8 cellular contexts compared by ENCODE assay signal in genomic region chr6:149544646-149545257, GRCh38. TPM values are rescaled to one million over a fixed set of nuclear protein-coding genes. Genes with fewer than 3 reads are reported as not detected.
DNase-seq lines count a peak whose midpoint lies in the region; ATAC-seq and TF ChIP-seq lines count a peak whose summit lies in the region.

No MANE protein-coding gene starts in this region.

- H3K27ac ChIP-seq in Karpas-422 (ENCODE audit: low read length) (no peak overlapping the region; the same call in 1 of the 2 replicates), duodenal mucosa (ENCODE audit: low read depth, low read length) (no peak overlapping the region)

- H3K27ac Mint-ChIP-seq in CD14-positive monocyte (peak overlapping the region; percentile 99 to 100 (median 100)), nephron (peak overlapping the region; percentile 92 to 99 (median 98))

- TF ChIP-seq CTCF in CD14-positive monocyte (IDR thresholded peaks at IDR 0.05) (no peak), nephron (IDR thresholded peaks at IDR 0.05; ENCODE audit: unreplicated experiment in 3 of 3) (no peak)

- peaks cover 26% of the 10 kb centered on the region for H3K4me1 ChIP-seq in Karpas-422 (ENCODE audit: low read length)
- peaks cover 15 to 18% of the 10 kb centered on the region in 2 donors for H3K4me1 ChIP-seq in duodenal mucosa (ENCODE audit: control insufficient read depth in 1 of 2, insufficient read depth in 2 of 2, low read length in 2 of 2)

- H4K20me1 ChIP-seq in Karpas-422 (ENCODE audit: insufficient read depth, low read depth, low read length), result peaks cover 17% of the 10 kb centered on the region; the same call in 1 of the 2 replicates

- H3K36me3 Mint-ChIP-seq in CD14-positive monocyte, result peaks cover 14 to 19% of the 10 kb centered on the region in 2 donors
- peaks cover 9% of the 10 kb centered on the region for H3K36me3 Mint-ChIP-seq in nephron (ENCODE audit: low read depth)

- peak overlapping the region; percentile 92 for H3K9ac ChIP-seq in Karpas-422 (ENCODE audit: low read length)
- H3K9ac ChIP-seq in duodenal mucosa (ENCODE audit: low read depth in 1 of 2, low read length in 2 of 2), result peak overlapping the region; percentile 97 to 99

- H2AFZ ChIP-seq in Karpas-422 (ENCODE audit: low read length), result no peak overlapping the region

- H3K9me3 ChIP-seq in Karpas-422 (ENCODE audit: low read length) (no peaks in the 10 kb centered on the region), duodenal mucosa (ENCODE audit: control insufficient read depth in 1 of 2, low read length in 2 of 2) (no peaks in the 10 kb centered on the region)

- peak overlapping the region; percentile 80 for H3K4me2 ChIP-seq in Karpas-422 (ENCODE audit: low read depth, low read length, poor library complexity, severe bottlenecking)

- peaks cover 52% of the 10 kb centered on the region for H3K79me2 ChIP-seq in Karpas-422 (ENCODE audit: low read length)

- no peak for DNase-seq in CD14-positive monocyte (ENCODE audit: low spot score)
- peak; percentile 46 for DNase-seq in Karpas-422
- DNase-seq in ureter (ENCODE audit: low spot score), result no peak
- DNase-seq in NCI-H524 treated with DMSO at 0.1 percent for 48 hours (lab: John Stamatoyannopoulos, UW), result no peak

- peaks cover 0 to 8% (median 0%) of the 10 kb centered on the region in 3 donors for H3K27me3 Mint-ChIP-seq in CD14-positive monocyte (ENCODE audit: low read depth in 3 of 3)
- peaks cover 1% of the 10 kb centered on the region for H3K27me3 Mint-ChIP-seq in nephron (ENCODE audit: low read depth)

- no peaks in the 10 kb centered on the region for H3K9me2 ChIP-seq in Karpas-422 (replicated peaks; ENCODE audit: insufficient read depth, low read length)

- ATAC-seq in GM21786 (IDR thresholded peaks at IDR 0.05; ENCODE audit: unreplicated experiment) (no peak), HG03039 (IDR thresholded peaks at IDR 0.05; ENCODE audit: unreplicated experiment) (no peak)

- H3K27me3 ChIP-seq in Karpas-422 (ENCODE audit: low read length), result no peaks in the 10 kb centered on the region
- no peaks in the 10 kb centered on the region for H3K27me3 ChIP-seq in duodenal mucosa (ENCODE audit: control insufficient read depth in 1 of 2, insufficient read depth in 2 of 2, low read length in 2 of 2)

- peak overlapping the region; percentile 97 to 99 for H3K4me3 Mint-ChIP-seq in CD14-positive monocyte
- H3K4me3 Mint-ChIP-seq in nephron, result peak overlapping the region; percentile 95 to 99 (median 98)

- intact Hi-C loops in CD14-positive monocyte (cut with micrococcal nuclease), result loop anchor here in 1 of 2 donors (10.0 kb wide), 1 partner anchor 390 kb away; no protein-coding TSS in a partner anchor

- H3K4me3 ChIP-seq in Karpas-422 (ENCODE audit: low read length) (peak overlapping the region; percentile 97), duodenal mucosa (ENCODE audit: low read depth in 1 of 2, low read length in 2 of 2) (peak overlapping the region; percentile 93 to 100)

- H3K4me1 Mint-ChIP-seq in CD14-positive monocyte (peaks cover 25% of the 10 kb centered on the region), nephron (peaks cover 40% of the 10 kb centered on the region)

- H3K36me3 ChIP-seq in Karpas-422 (ENCODE audit: insufficient read depth, low read length) (peaks cover 3% of the 10 kb centered on the region; the same call in 1 of the 2 replicates), duodenal mucosa (ENCODE audit: control insufficient read depth in 1 of 2, insufficient read depth in 2 of 2, low read length in 2 of 2) (peaks cover 4 to 11% of the 10 kb centered on the region in 2 donors)

- H3K9me3 Mint-ChIP-seq in CD14-positive monocyte (peaks cover 0 to 2% (median 0%) of the 10 kb centered on the region in 7 donors), nephron (no peaks in the 10 kb centered on the region)

RNA-seq across cellular contexts. Expression of gene PPIL4, which starts 1.1 kb away (rescaled TPM):
- polyA plus RNA-seq in CD14-positive monocyte, result 1 to 10 TPM; 4.4 to 9.2 TPM
- total RNA-seq in Karpas-422 (2014; rRNA removed; shearing (Covaris generic); ENCODE audit: low replicate concordance), result 14.2 and 25.0 TPM in 2 replicates
- total RNA-seq in ureter, result 34.2 TPM

RNA-seq across cellular contexts. Expression of gene GINM1, which starts 21.4 kb away (rescaled TPM):
- polyA plus RNA-seq in CD14-positive monocyte, result 10 to 100 TPM; 42.3 to 44.4 TPM
- total RNA-seq in Karpas-422 (2014; rRNA removed; shearing (Covaris generic); ENCODE audit: low replicate concordance), result 14.1 and 21.7 TPM in 2 replicates
- 44.8 TPM for total RNA-seq in ureter

RNA-seq across cellular contexts. Expression of gene ZC3H12D, which starts 59.9 kb away (rescaled TPM):
- 1 to 10 TPM in 1 of 2 donors, under 1 TPM in 1; 0.96 to 1.2 TPM for polyA plus RNA-seq in CD14-positive monocyte
- 71.0 and 92.0 TPM in 2 replicates for total RNA-seq in Karpas-422 (2014; rRNA removed; shearing (Covaris generic); ENCODE audit: low replicate concordance)
- 2.4 TPM for total RNA-seq in ureter

Comparison
In these comparisons a context has a peak if more than half of its experiments do, and no peak if none do; other contexts are left out.
1. RNA of gene ZC3H12D, which starts 59.9 kb away (total RNA-seq): 71.0 to 92.0 TPM in Karpas-422; 2.4 TPM in ureter (single experiment); every median in the first group is over 10 times any median in the second.